In genomic region chr3:64022451-64023186, GRCh38 we compare ENCODE assay signal across 8 cellular contexts. TPM values are rescaled to one million over a fixed set of nuclear protein-coding genes. Genes with fewer than 3 reads are reported as not detected.
A peak's percentile ranks its signal among the peaks of the same experiment; 100 is the strongest.
DNase-seq lines count a peak whose midpoint lies in the region; ATAC-seq and TF ChIP-seq lines count a peak whose summit lies in the region.

No MANE protein-coding gene starts in this region.

- no peaks in the 10 kb centered on the region for H3K4me1 ChIP-seq in PC-3 (ENCODE audit: insufficient read depth, low read length)
- H3K4me1 ChIP-seq in breast epithelium: peaks cover 0 to 14% of the 10 kb centered on the region in 2 donors
- peaks cover 0 to 14% (median 5%) of the 10 kb centered on the region in 4 donors for H3K4me1 ChIP-seq in right lobe of liver
- H3K4me1 ChIP-seq in suprapubic skin: peaks cover 29% of the 10 kb centered on the region

- ATAC-seq in PC-3 (peak; percentile 51), right lobe of liver (peak; percentile 11 to 34 (median 13))

- intact Hi-C loops in PC-3 (cut with micrococcal nuclease) (no loop called here), breast epithelium (cut with DNase I; ENCODE audit: low total_unique reads) (loop anchor here (5.0 kb wide), 1 partner anchor 50 kb away; no protein-coding TSS in a partner anchor), right lobe of liver (cut with DNase I) (no loop called here)

- CTCF ChIA-PET in PC-3 (lab: Charles Lee): no interaction called here

- WGBS in right lobe of liver (ENCODE audit: insufficient coverage, low coverage, low lambda C conversion rate, missing lambda C conversion rate): 10% methylated on average over 23 of the region's 24 CpGs
- WGBS in suprapubic skin: 11% methylated on average over 21 of the region's 24 CpGs

- no peaks in the 10 kb centered on the region for H3F3A ChIP-seq in PC-3 (ENCODE audit: low read length, unreplicated experiment)

- no peak for TF ChIP-seq EP300 in suprapubic skin (IDR thresholded peaks at IDR 0.05)

- H3K79me2 ChIP-seq in PC-3 (ENCODE audit: low read length): peaks cover 31% of the 10 kb centered on the region

- H3K4me3 ChIP-seq in PC-3 (ENCODE audit: low read length) (peak overlapping the region; percentile 86), breast epithelium (peak overlapping the region; percentile 91 to 96 (median 96)), right lobe of liver (peak overlapping the region; percentile 76 to 99 (median 88)), suprapubic skin (peak overlapping the region; percentile 83)

- peak; percentile 63 for DNase-seq in SIG-M5 treated with dmso at 0.1 percent for 504 hours (lab: John Stamatoyannopoulos, UW; ENCODE audit: unreplicated experiment)
- DNase-seq in SIG-M5 (lab: John Stamatoyannopoulos, UW): no peak
- DNase-seq in PC-3: peak; percentile 4
- DNase-seq in breast epithelium (ENCODE audit: low spot score in 2 of 2): no peak
- DNase-seq in right lobe of liver: peak in 2 of 3 donors; percentile 23 to 52
- no peak for DNase-seq in suprapubic skin (ENCODE audit: low spot score in 2 of 2)
- DNase-seq in HCEC 1CT: no peak
- DNase-seq in GM19238 (ENCODE audit: insufficient read length, low spot score): no peak

- H3K4me2 ChIP-seq in PC-3 (ENCODE audit: low read length): peak overlapping the region; percentile 78

- H4K20me1 ChIP-seq in PC-3 (ENCODE audit: low read length): no peaks in the 10 kb centered on the region

- H3K9me3 ChIP-seq in PC-3 (ENCODE audit: low read length) (no peaks in the 10 kb centered on the region), breast epithelium (no peaks in the 10 kb centered on the region), right lobe of liver (no peaks in the 10 kb centered on the region), suprapubic skin (no peaks in the 10 kb centered on the region)

- TF ChIP-seq POLR2A in breast epithelium (IDR thresholded peaks at IDR 0.05) (no peak), right lobe of liver (IDR thresholded peaks at IDR 0.05) (no peak), suprapubic skin (IDR thresholded peaks at IDR 0.05) (no peak)

- no peaks in the 10 kb centered on the region for H3K9me2 ChIP-seq in PC-3 (replicated peaks; ENCODE audit: low read length)

- BruUV-seq in PC-3 (replicated peaks; lab: Mats Ljungman, UMichigan): TSS peak; percentile 55

- H3K27ac ChIP-seq in PC-3 (ENCODE audit: low read length) (peak overlapping the region; percentile 34), breast epithelium (peak overlapping the region; percentile 86 to 89), right lobe of liver (peak overlapping the region; percentile 65 to 78 (median 74)), suprapubic skin (peak overlapping the region; percentile 85)

- H3K27me3 ChIP-seq in PC-3 (ENCODE audit: low read length) (no peaks in the 10 kb centered on the region), breast epithelium (no peaks in the 10 kb centered on the region), right lobe of liver (no peaks in the 10 kb centered on the region), suprapubic skin (peaks cover 4% of the 10 kb centered on the region)

- POLR2A ChIA-PET in PC-3 (lab: Charles Lee; ENCODE audit: unreplicated experiment): no interaction called here

- TF ChIP-seq CTCF in PC-3 (conservative IDR thresholded peaks at IDR 0.05; ENCODE audit: low read depth, low read length) (no peak), breast epithelium (IDR thresholded peaks at IDR 0.05) (no peak), right lobe of liver (IDR thresholded peaks at IDR 0.05) (no peak), suprapubic skin (IDR thresholded peaks at IDR 0.05) (no peak)

- H2AFZ ChIP-seq in PC-3 (ENCODE audit: low read length): peak overlapping the region; percentile 75; the same call in 1 of the 2 replicates

- H3K36me3 ChIP-seq in PC-3 (ENCODE audit: low read depth, low read length): peaks cover 8% of the 10 kb centered on the region
- H3K36me3 ChIP-seq in breast epithelium: peaks cover 2% of the 10 kb centered on the region
- peaks cover 6 to 41% (median 17%) of the 10 kb centered on the region in 4 donors for H3K36me3 ChIP-seq in right lobe of liver
- peaks cover 23% of the 10 kb centered on the region for H3K36me3 ChIP-seq in suprapubic skin

- peak overlapping the region; percentile 95 for H3K9ac ChIP-seq in PC-3 (ENCODE audit: low read length)

RNA-seq across cellular contexts. Expression of gene PSMD6, which starts 0.7 kb away (rescaled TPM):
- total RNA-seq in PC-3 (2014; rRNA removed): 73.2 and 80.7 TPM in 2 replicates
- 10 to 100 TPM; 60.9 to 74.7 (median 69.8) TPM for total RNA-seq in breast epithelium
- total RNA-seq in right lobe of liver: 10 to 100 TPM; 33.1 to 41.9 (median 35.9) TPM
- total RNA-seq in suprapubic skin: 10 to 100 TPM; 54.6 to 82.3 (median 68.0) TPM

Comparison
In these comparisons a context has a peak if more than half of its experiments do, and no peak if none do; other contexts are left out.
1. DNase-seq: peak in SIG-M5 treated with dmso at 0.1 percent for 504 hours (single experiment), PC-3 (single experiment) and right lobe of liver (2 of 3); none in SIG-M5 (single experiment), breast epithelium (0 of 2), suprapubic skin (0 of 2), HCEC 1CT (single experiment) and GM19238 (single experiment).
2. H3K27ac ChIP-seq: peak in every context shown above with its lines; median percentile 88 in breast epithelium; 85 in suprapubic skin; 74 in right lobe of liver; 34 in PC-3.
3. Peak in every context shown above with its lines, with median percentiles within 50 percentile points of each other: H3K4me3 ChIP-seq.